ENCODE assay signal across 7 cellular contexts in genomic region chr12:96120359-96121100, GRCh38.
DNase-seq lines count a peak whose midpoint lies in the region; ATAC-seq lines count a peak whose summit lies in the region.

No MANE protein-coding gene starts in this region.

- H3K4me3 ChIP-seq in mesodermal cell (ENCODE audit: extremely low read depth, insufficient read depth, low read length, poor library complexity, severe bottlenecking) = no peak overlapping the region

- H3K4me1 Mint-ChIP-seq in activated T-helper 1 cell treated with anti-CD3 and anti-CD28 coated beads, Interleukin-12 subunit alpha, Interleukin-12 subunit beta, Interleukin-2, Interleukin-4 antibody, amounts not matched to agents 30 ng/mL and 10 ng/mL and 1 ng/mL, durations not matched to agents 14 hours and 24 hours and 36 hours (ENCODE audit: low read depth) = peaks cover 17% of the 10 kb centered on the region

- peak; percentile 84 for DNase-seq in SIG-M5 (lab: John Stamatoyannopoulos, UW)
- DNase-seq in activated T-helper 1 cell treated with anti-CD3 and anti-CD28 coated beads, Interleukin-12 subunit alpha, Interleukin-12 subunit beta, Interleukin-2, Interleukin-4 antibody, amounts not matched to agents 30 ng/mL and 10 ng/mL and 1 ng/mL, durations not matched to agents 14 hours and 24 hours and 36 hours (ENCODE audit: low spot score) = no peak
- DNase-seq in dermis blood vessel endothelial cell = no peak
- no peak for DNase-seq in NCI-H1105 treated with DMSO at 0.1 percent for 48 hours (lab: John Stamatoyannopoulos, UW)

- no peaks in the 10 kb centered on the region for H3K36me3 ChIP-seq in mesodermal cell (ENCODE audit: control insufficient read depth, insufficient read depth, low read length)

- peak overlapping the region; percentile 76 for H3K27ac ChIP-seq in mesodermal cell (ENCODE audit: low read depth, low read length, severe bottlenecking)

- no peaks in the 10 kb centered on the region for H3K36me3 Mint-ChIP-seq in activated T-helper 1 cell treated with anti-CD3 and anti-CD28 coated beads, Interleukin-12 subunit alpha, Interleukin-12 subunit beta, Interleukin-2, Interleukin-4 antibody, amounts not matched to agents 30 ng/mL and 10 ng/mL and 1 ng/mL, durations not matched to agents 14 hours and 24 hours and 36 hours (ENCODE audit: low read depth)

- no peak overlapping the region for H3K4me3 Mint-ChIP-seq in activated T-helper 1 cell treated with anti-CD3 and anti-CD28 coated beads, Interleukin-12 subunit alpha, Interleukin-12 subunit beta, Interleukin-2, Interleukin-4 antibody, amounts not matched to agents 30 ng/mL and 10 ng/mL and 1 ng/mL, durations not matched to agents 14 hours and 24 hours and 36 hours

- intact Hi-C loops in activated T-helper 1 cell treated with anti-CD3 and anti-CD28 coated beads, Interleukin-12 subunit alpha, Interleukin-12 subunit beta, Interleukin-2, Interleukin-4 antibody, amounts not matched to agents 30 ng/mL and 10 ng/mL and 1 ng/mL, durations not matched to agents 14 hours and 24 hours and 36 hours (cut with micrococcal nuclease) = no loop called here

- H3K27me3 Mint-ChIP-seq in activated T-helper 1 cell treated with anti-CD3 and anti-CD28 coated beads, Interleukin-12 subunit alpha, Interleukin-12 subunit beta, Interleukin-2, Interleukin-4 antibody, amounts not matched to agents 30 ng/mL and 10 ng/mL and 1 ng/mL, durations not matched to agents 14 hours and 24 hours and 36 hours (ENCODE audit: insufficient read depth) = peaks cover 5% of the 10 kb centered on the region

- H3K4me1 ChIP-seq in mesodermal cell (ENCODE audit: control insufficient read depth, insufficient read depth, low read length, poor library complexity, severe bottlenecking) = peaks cover 15% of the 10 kb centered on the region

- no peak overlapping the region for H3K27ac Mint-ChIP-seq in activated T-helper 1 cell treated with anti-CD3 and anti-CD28 coated beads, Interleukin-12 subunit alpha, Interleukin-12 subunit beta, Interleukin-2, Interleukin-4 antibody, amounts not matched to agents 30 ng/mL and 10 ng/mL and 1 ng/mL, durations not matched to agents 14 hours and 24 hours and 36 hours

- no peaks in the 10 kb centered on the region for H3K9me3 ChIP-seq in mesodermal cell (ENCODE audit: control insufficient read depth, low read length)

- ATAC-seq in GM18907 (IDR thresholded peaks at IDR 0.05; ENCODE audit: unreplicated experiment) (peak; percentile 72), HG02870 (IDR thresholded peaks at IDR 0.05; ENCODE audit: unreplicated experiment) (peak; percentile 90)

- WGBS in mesodermal cell (ENCODE audit: insufficient coverage in 2 of 2), 2 experiments = 63 to 65% methylated on average over 4 of the region's 4 CpGs

- no peaks in the 10 kb centered on the region for H3K9me3 Mint-ChIP-seq in activated T-helper 1 cell treated with anti-CD3 and anti-CD28 coated beads, Interleukin-12 subunit alpha, Interleukin-12 subunit beta, Interleukin-2, Interleukin-4 antibody, amounts not matched to agents 30 ng/mL and 10 ng/mL and 1 ng/mL, durations not matched to agents 14 hours and 24 hours and 36 hours
